ENCODE assay signal across 21 cellular contexts in genomic region chr1:247378334-247379073, GRCh38. TPM values are rescaled to one million over a fixed set of nuclear protein-coding genes. Genes with fewer than 3 reads are reported as not detected.
DNase-seq lines count a peak whose midpoint lies in the region; ATAC-seq, FAIRE-seq and TF ChIP-seq lines count a peak whose summit lies in the region.
"Had no signal": no experiment of that assay in that cellular context is flagged by ENCODE, and none has a peak within 500 bp of the region (broad histone marks: within the 10 kb centered on the region; RNA-seq: fewer than 3 reads in every experiment).

No MANE protein-coding gene starts in this region.

- H3K4me1 ChIP-seq in HUES48 (ENCODE audit: control insufficient read depth, insufficient read depth, low read length) (peaks cover 44% of the 10 kb centered on the region), H1 (replicated peaks in 1 of 4; ENCODE audit: control insufficient read depth in 3 of 4, insufficient read depth in 4 of 4, low read length in 3 of 4) (peaks cover 13 to 32% (median 20%) of the 10 kb centered on the region in 4 experiments; a peak in 6 of 7 replicates), neural progenitor cell (peaks cover 23% of the 10 kb centered on the region)
- H3K4me1 ChIP-seq: A549 had no signal

- no peak overlapping the region for H3K56ac ChIP-seq in H1 (replicated peaks; ENCODE audit: insufficient read length, low read depth, low read length)

- FAIRE-seq in H1 (lab: Jason Lieb, UNC), result no peak
- FAIRE-seq: A549, GM12878 had no signal

- peak overlapping the region; percentile 49 for H2BK20ac ChIP-seq in H1 (ENCODE audit: low read length)

- peak overlapping the region; percentile 95; the same call in 1 of the 2 replicates for H2BK5ac ChIP-seq in H1 (ENCODE audit: low read depth, low read length)

- peak overlapping the region; percentile 97 for H3K4ac ChIP-seq in H1 (replicated peaks; ENCODE audit: insufficient read length, low read depth, low read length)

- WGBS in H1 (ENCODE audit: extremely low coverage in 1 of 2, insufficient coverage in 1 of 2, insufficient read length in 1 of 2, insufficient replicate concordance in 2 of 2, low coverage in 1 of 2, low lambda C conversion rate in 2 of 2, missing lambda C conversion rate in 1 of 2), 2 experiments, result 90% methylated on average over 20 of the region's 20 CpGs; no CpG with 5 or more reads in 1 of the 2 experiments

- peaks cover 14% of the 10 kb centered on the region for H3K27me3 Mint-ChIP-seq in neural progenitor cell (ENCODE audit: insufficient read depth, low read depth)

- H2BK12ac ChIP-seq in H1 (ENCODE audit: low read depth, low read length), result peak overlapping the region; percentile 99

- H3K27ac ChIP-seq in HUES48 (ENCODE audit: low read depth, low read length), result peak overlapping the region; percentile 95
- no peak overlapping the region for H3K27ac ChIP-seq in H1 (ENCODE audit: low read depth, low read length)
- H3K27ac ChIP-seq in neural progenitor cell, result no peak overlapping the region
- H3K27ac ChIP-seq: A549, HL-60 had no signal

- H3K36me3 Mint-ChIP-seq in neural progenitor cell, result peaks cover 12% of the 10 kb centered on the region
- H3K36me3 Mint-ChIP-seq: CD14-positive monocyte had no signal

- H3K79me2 ChIP-seq in H1 (ENCODE audit: control insufficient read depth in 1 of 2, insufficient read depth in 2 of 2, low read length in 2 of 2) (no peaks in the 10 kb centered on the region), neural progenitor cell (ENCODE audit: low read depth) (no peaks in the 10 kb centered on the region)

- TF ChIP-seq POLR2A in H1 (IDR thresholded peaks at IDR 0.05; ENCODE audit: control extremely low read depth in 1 of 2, low read depth in 2 of 2, low read length in 2 of 2), result no peak

- H3K9me3 ChIP-seq in HUES48 (ENCODE audit: control insufficient read depth, insufficient read depth, low read length) (peaks cover 7% of the 10 kb centered on the region; the same call in 1 of the 2 replicates), H1 (ENCODE audit: insufficient read depth in 2 of 2, low read depth in 1 of 2, low read length in 1 of 2) (peaks cover 3 to 4% of the 10 kb centered on the region in 2 experiments), neural progenitor cell (ENCODE audit: low read depth) (no peaks in the 10 kb centered on the region)

- no peak overlapping the region for H4K8ac ChIP-seq in H1 (ENCODE audit: extremely low read depth, insufficient read depth, low read length)

- peaks cover 31% of the 10 kb centered on the region for H3F3A ChIP-seq in neural progenitor cell (ENCODE audit: low read depth)

- no peaks in the 10 kb centered on the region; the same call in 1 of the 2 replicates for H3K23me2 ChIP-seq in H1 (ENCODE audit: low read depth, low read length)

- no peak overlapping the region for H3K14ac ChIP-seq in H1 (ENCODE audit: insufficient read length)

- peak overlapping the region; percentile 96 for H3K18ac ChIP-seq in H1 (ENCODE audit: extremely low read depth, low read length)

- H2AK5ac ChIP-seq in H1 (ENCODE audit: low read depth, low read length), result peak overlapping the region; percentile 58

- no peak overlapping the region for H2AFZ ChIP-seq in H1 (ENCODE audit: low read length)
- H2AFZ ChIP-seq in neural progenitor cell (replicated peaks), result no peak overlapping the region

- peak overlapping the region; percentile 94 for H4K91ac ChIP-seq in H1 (replicated peaks; ENCODE audit: insufficient read length, low read length)

- TF ChIP-seq RAD21 in H1 (IDR thresholded peaks at IDR 0.05 in 1 of 2, conservative IDR thresholded peaks at IDR 0.05 in 1 of 2; ENCODE audit: low read depth in 2 of 2, low read length in 2 of 2), result no peak

- no peak overlapping the region for H3K23ac ChIP-seq in H1 (ENCODE audit: insufficient read length)

- POLR2A ChIA-PET in H1 (lab: Charles Lee; ENCODE audit: partially characterized antibody), result interaction anchor here (0.7 to 1.0 kb wide), 4 partner anchors 8 to 46 kb away, joined by 3 read pairs; no protein-coding TSS in a partner anchor

- CTCF ChIA-PET in H1 (lab: Charles Lee; ENCODE audit: partially characterized antibody), result interaction anchor here (3.0 kb wide), 1 partner anchor 10 kb away, joined by 33 read pairs; no protein-coding TSS in a partner anchor

- TF ChIP-seq EP300 in H1 (IDR thresholded peaks at IDR 0.05; ENCODE audit: borderline replicate concordance in 1 of 2, low read depth in 2 of 2, low read length in 2 of 2), result no peak

- peaks cover 44% of the 10 kb centered on the region for H3K4me1 Mint-ChIP-seq in neural progenitor cell

- H2BK120ac ChIP-seq in H1 (replicated peaks; ENCODE audit: low read depth, low read length), result peak overlapping the region; percentile 83

- no peak overlapping the region; a peak in 1 of 4 replicates for H3K4me2 ChIP-seq in H1 (ENCODE audit: insufficient read depth in 1 of 2, low read depth in 2 of 2, low read length in 2 of 2)
- H3K4me2 ChIP-seq in neural progenitor cell, result no peak overlapping the region
- H3K4me2 ChIP-seq: A549 had no signal

- H4K5ac ChIP-seq in H1 (ENCODE audit: insufficient read length, low read depth, low read length), result no peak overlapping the region

- peaks cover 30% of the 10 kb centered on the region for H3K9me3 Mint-ChIP-seq in neural progenitor cell

- H3K4me3 Mint-ChIP-seq in neural progenitor cell, result no peak overlapping the region
- H3K4me3 Mint-ChIP-seq: B cell, CD14-positive monocyte had no signal

- H4K20me1 ChIP-seq in H1 (replicated peaks in 1 of 2; ENCODE audit: control insufficient read depth in 1 of 2, insufficient read depth in 2 of 2, low read length in 2 of 2) (no peaks in the 10 kb centered on the region), neural progenitor cell (ENCODE audit: low read depth) (no peaks in the 10 kb centered on the region)

- H2BK15ac ChIP-seq in H1 (ENCODE audit: low read length), result peak overlapping the region; percentile 66

- no peak overlapping the region for H3K4me3 ChIP-seq in HUES48 (ENCODE audit: low read depth, low read length)
- no peak overlapping the region for H3K4me3 ChIP-seq in H1 (ENCODE audit: extremely low read depth in 1 of 4, insufficient read depth in 2 of 4, low read depth in 3 of 4, low read length in 4 of 4)
- H3K4me3 ChIP-seq in neural progenitor cell, result no peak overlapping the region
- H3K4me3 ChIP-seq: A549, GM12878 had no signal

- H3K36me3 ChIP-seq in HUES48 (ENCODE audit: control insufficient read depth, insufficient read depth, low read length), result no peaks in the 10 kb centered on the region
- no peaks in the 10 kb centered on the region for H3K36me3 ChIP-seq in H1 (ENCODE audit: control insufficient read depth in 2 of 4, insufficient read depth in 4 of 4, low read length in 3 of 4)
- no peaks in the 10 kb centered on the region for H3K36me3 ChIP-seq in neural progenitor cell

- H3K79me1 ChIP-seq in H1 (ENCODE audit: low read depth, low read length), result no peaks in the 10 kb centered on the region

- H3K9ac ChIP-seq in HUES48 (ENCODE audit: low read depth, low read length) (no peak overlapping the region), H1 (replicated peaks in 1 of 4; ENCODE audit: extremely low read depth in 1 of 4, low read depth in 3 of 4, low read length in 3 of 4) (no peak overlapping the region; a peak in 1 of 7 replicates), neural progenitor cell (no peak overlapping the region)

- H3K27me3 ChIP-seq in HUES48 (ENCODE audit: control insufficient read depth, insufficient read depth, low read length), result no peaks in the 10 kb centered on the region
- H3K27me3 ChIP-seq in H1 (replicated peaks in 1 of 4; ENCODE audit: control insufficient read depth in 3 of 4, extremely low read depth in 1 of 4, insufficient read depth in 3 of 4, low read length in 3 of 4), result no peaks in the 10 kb centered on the region
- H3K27me3 ChIP-seq in neural progenitor cell, result peaks cover 18% of the 10 kb centered on the region

- peak overlapping the region; percentile 99 for H3K27ac Mint-ChIP-seq in neural progenitor cell
- H3K27ac Mint-ChIP-seq: B cell, CD14-positive monocyte had no signal

- ATAC-seq in GM19463 (IDR thresholded peaks at IDR 0.05; ENCODE audit: unreplicated experiment), result no peak
- ATAC-seq: A549, GM12878, HCT116, Panc1, SK-N-SH treated with all-trans-retinoic acid at 6 μM for 48 hours had no signal

- TF ChIP-seq CTCF in H1 (IDR thresholded peaks at IDR 0.05; ENCODE audit: control extremely low read depth in 1 of 3, insufficient read depth in 1 of 3, low read depth in 1 of 3, low read length in 3 of 3) (no peak), neural progenitor cell (IDR thresholded peaks at IDR 0.05) (no peak)

- DNase-seq in DMS 273 treated with DMSO at 0.1 percent for 48 hours (lab: John Stamatoyannopoulos, UW) (peak; percentile 61), H1 (ENCODE audit: low read depth in 1 of 2, low spot score in 2 of 2) (no peak), neural progenitor cell (ENCODE audit: low spot score) (no peak), midbrain (lab: John Stamatoyannopoulos, UW) (no peak), amygdala (lab: John Stamatoyannopoulos, UW) (no peak)
- DNase-seq: IMR-90; NCI-H1105; NCI-H146; NCI-H2081; NK-92 treated with Interleukin-12 subunit alpha and Interleukin-12 subunit beta, amount 100 ng/mL, for 24 hours had no signal

TF ChIP-seq in H1, 55 proteins besides CTCF, POLR2A, EP300 and RAD21 (continues in another document):
- no peak for TF ChIP-seq RNF2 (IDR thresholded peaks at IDR 0.05; ENCODE audit: borderline replicate concordance, low read depth, low read length, missing control alignments, poor library complexity, severe bottlenecking)
- no peak for TF ChIP-seq SP4 (IDR thresholded peaks at IDR 0.05; ENCODE audit: low read length)

RNA-seq across cellular contexts. Expression of gene NLRP3, which starts 37.5 kb away (rescaled TPM):
- 0.19 and 0.23 TPM in 2 replicates for total RNA-seq in H1 (2021; fragmentation: NEBNext Ultra II Directional; extraction: Animal tissue kit (Norgen Biotek cat#: 25700))
- 0.03 and 0.05 TPM in 2 replicates for polyA plus RNA-seq in H1 (2011; rRNA removed)
- polyA plus RNA-seq in H1 (2011; cell fraction: cytosol; rRNA removed), result 0.08 TPM
- 0.14 TPM for polyA plus RNA-seq in H1 (2011; cell fraction: nucleus; rRNA removed)
- 0.05 to 0.39 TPM (median 0.10 TPM) in 4 replicates for polyA plus RNA-seq in H1 (2012, experiment 1 of 2)
- not detected for polyA plus RNA-seq in H1 (2012, experiment 2 of 2)
- polyA plus RNA-seq in H1 (2013, experiment 1 of 2), result 0.04 TPM
- 0.02 TPM for polyA plus RNA-seq in H1 (2013, experiment 2 of 2)
- 0.03 and 0.10 TPM in 2 replicates for polyA minus RNA-seq in H1 (2011; rRNA and poly(A)+ RNA removed)
- 0.29 TPM for polyA minus RNA-seq in H1 (2011; cell fraction: cytosol; rRNA and poly(A)+ RNA removed)
- polyA minus RNA-seq in H1 (2011; cell fraction: nucleus; rRNA and poly(A)+ RNA removed), result not detected
- 0.09 and 2.6 TPM in 2 replicates for total RNA-seq in neural progenitor cell (ENCODE audit: low replicate concordance)
- total RNA-seq: NCI-H460 had no signal
- polyA plus RNA-seq: A549, IMR-90 had no signal

RNA-seq across cellular contexts. Expression of gene ZNF496, which starts 46.8 kb away (rescaled TPM):
- 64.2 and 71.4 TPM in 2 replicates for total RNA-seq in H1 (2021; fragmentation: NEBNext Ultra II Directional; extraction: Animal tissue kit (Norgen Biotek cat#: 25700))
- 27.9 and 37.9 TPM in 2 replicates for polyA plus RNA-seq in H1 (2011; rRNA removed)
- 42.8 TPM for polyA plus RNA-seq in H1 (2011; cell fraction: cytosol; rRNA removed)
- 51.4 TPM for polyA plus RNA-seq in H1 (2011; cell fraction: nucleus; rRNA removed)
- 31.0 to 41.1 TPM (median 37.4 TPM) in 4 replicates for polyA plus RNA-seq in H1 (2012, experiment 1 of 2)
- 31.9 TPM for polyA plus RNA-seq in H1 (2012, experiment 2 of 2)
- polyA plus RNA-seq in H1 (2013, experiment 1 of 2), result 25.3 TPM
- 25.6 TPM for polyA plus RNA-seq in H1 (2013, experiment 2 of 2)
- polyA minus RNA-seq in H1 (2011; rRNA and poly(A)+ RNA removed), result 67.6 and 73.6 TPM in 2 replicates
- 49.5 TPM for polyA minus RNA-seq in H1 (2011; cell fraction: cytosol; rRNA and poly(A)+ RNA removed)
- 46.4 TPM for polyA minus RNA-seq in H1 (2011; cell fraction: nucleus; rRNA and poly(A)+ RNA removed)
- total RNA-seq in neural progenitor cell (ENCODE audit: low replicate concordance), result 30.1 and 97.7 TPM in 2 replicates
